9 cellular contexts compared by ENCODE assay signal in the genomic region with DNA sequence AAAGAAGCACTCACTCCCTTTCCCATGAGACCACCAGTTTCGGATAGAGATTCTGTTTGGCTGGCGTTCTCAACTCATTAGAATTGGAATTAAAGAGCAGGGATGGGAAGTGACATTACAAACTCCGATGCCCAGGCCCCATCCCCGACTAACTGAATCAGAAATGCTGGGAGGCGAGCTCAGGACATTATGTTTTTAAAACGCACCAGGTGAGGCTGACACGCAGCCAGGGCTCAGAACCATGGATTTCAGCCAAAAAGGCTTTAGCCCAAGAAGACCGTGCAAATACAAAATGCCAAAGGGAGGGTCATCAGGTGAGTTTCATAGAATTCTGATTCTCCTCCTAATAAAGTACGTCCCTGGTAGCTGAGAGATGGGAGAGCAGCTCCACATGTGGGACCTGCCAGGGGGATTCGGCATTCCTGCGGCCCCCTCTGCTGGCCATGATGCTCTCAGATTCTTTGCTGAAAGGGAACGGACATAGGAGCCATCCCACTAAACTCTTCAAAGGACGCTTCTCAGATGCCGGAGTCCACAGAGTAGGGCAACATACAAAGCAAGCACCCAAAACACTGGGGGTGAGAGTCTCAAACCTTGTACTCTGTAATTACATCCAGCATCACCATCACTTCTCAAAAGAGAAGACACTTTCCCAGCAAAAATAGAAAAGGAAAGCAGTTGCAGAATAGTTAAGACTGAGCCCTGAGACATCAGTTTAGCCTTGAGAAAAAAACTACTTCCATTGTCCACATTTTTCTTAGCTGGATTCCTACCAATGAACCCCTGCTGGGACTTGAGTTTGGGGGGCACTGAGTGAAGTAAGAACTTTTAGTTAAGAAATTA.
DNase-seq lines count a peak whose midpoint lies in the region; ATAC-seq, FAIRE-seq and TF ChIP-seq lines count a peak whose summit lies in the region.
"Had no signal": no experiment of that assay in that cellular context is flagged by ENCODE, and none has a peak within 500 bp of the region (broad histone marks: within the 10 kb centered on the region; RNA-seq: fewer than 3 reads in every experiment).

No MANE protein-coding gene starts in this region.

- H2AK5ac ChIP-seq in IMR-90 (ENCODE audit: low read depth, low read length), result no peak overlapping the region

- H3K4me3 Mint-ChIP-seq in nephron progenitor cell, result no peak overlapping the region

- no peak overlapping the region for H3K18ac ChIP-seq in IMR-90 (ENCODE audit: low read depth, low read length)

- no peak overlapping the region for H2BK5ac ChIP-seq in IMR-90 (ENCODE audit: low read depth, low read length, poor library complexity, severe bottlenecking)

- no peaks in the 10 kb centered on the region for H3K36me3 ChIP-seq in IMR-90 (ENCODE audit: control insufficient read depth, insufficient read depth, low read length)

- no peak overlapping the region for H4K8ac ChIP-seq in IMR-90 (ENCODE audit: low read depth in 2 of 2, low read length in 2 of 2)

- no peak overlapping the region for H3K27ac Mint-ChIP-seq in nephron progenitor cell

- H3K4me3 ChIP-seq in IMR-90 (ENCODE audit: insufficient read depth, low read depth, low read length) (no peak overlapping the region), astrocyte of the spinal cord (ENCODE audit: low read depth, low read length) (no peak overlapping the region)

- no peak overlapping the region for H4K91ac ChIP-seq in IMR-90 (ENCODE audit: insufficient read depth, low read depth, low read length)

- H2BK15ac ChIP-seq in IMR-90 (ENCODE audit: low read depth, low read length), result no peak overlapping the region

- in situ Hi-C loops in IMR-90 (cut with MboI; ENCODE audit: low sequenced_read_pairs), result no loop called here
- in situ Hi-C loops in astrocyte of the spinal cord (cut with HindIII; ENCODE audit: low sequenced_read_pairs), result no loop called here
- in situ Hi-C loops in GM13977 (cut with MboI; ENCODE audit: low pct_unique_long_range_greater_than_20kb, low sequenced_read_pairs, unreplicated experiment), result no loop called here

- H3K4me1 ChIP-seq in IMR-90 (ENCODE audit: control insufficient read depth, insufficient read depth, low read length), result no peaks in the 10 kb centered on the region

- H2AFZ ChIP-seq in IMR-90 (replicated peaks; ENCODE audit: low read length, poor library complexity), result no peak overlapping the region

- no peak for DNase-seq in D721Med (ENCODE audit: insufficient read length, low spot score)
- DNase-seq in IMR-90, result no peak
- peak; percentile 62 for DNase-seq in astrocyte of the spinal cord (ENCODE audit: low read depth, low spot score)
- DNase-seq in nephron progenitor cell, result peak; percentile 76
- DNase-seq in stimulated activated naive CD4-positive, alpha-beta T cell treated with Interleukin-2 at 50 U/mL for 16 hours (lab: John Stamatoyannopoulos, UW), result no peak
- DNase-seq in GM13977 (ENCODE audit: low spot score), result no peak
- DNase-seq: activated T-cell treated with anti-CD3 and anti-CD28 coated beads for 4 hours had no signal

- H2AK9ac ChIP-seq in IMR-90 (replicated peaks; ENCODE audit: low read depth, low read length, poor library complexity), result no peak overlapping the region

- no peak for ATAC-seq in IMR-90 (ENCODE audit: low read depth)
- ATAC-seq in HG02763 (IDR thresholded peaks at IDR 0.05; ENCODE audit: unreplicated experiment), result no peak
- ATAC-seq in GM19351 (IDR thresholded peaks at IDR 0.05; ENCODE audit: unreplicated experiment), result no peak

- peaks cover 41% of the 10 kb centered on the region for H3K27me3 Mint-ChIP-seq in nephron progenitor cell (ENCODE audit: low read depth, poor library complexity)

- BruUV-seq in IMR-90 (replicated peaks; lab: Mats Ljungman, UMichigan), result no TSS peak

- H3K9ac ChIP-seq in IMR-90 (ENCODE audit: low read depth, low read length), result no peak overlapping the region

- H4K20me1 ChIP-seq in IMR-90 (ENCODE audit: insufficient read depth, low read length), result no peaks in the 10 kb centered on the region

- no peak overlapping the region for H3K27ac ChIP-seq in IMR-90 (ENCODE audit: insufficient read depth, low read length)

- no peaks in the 10 kb centered on the region for H3K79me1 ChIP-seq in IMR-90 (ENCODE audit: low read depth in 1 of 2, low read length in 2 of 2)

- no peak overlapping the region for H3K14ac ChIP-seq in IMR-90 (replicated peaks; ENCODE audit: low read depth, low read length)

- H3K9me3 Mint-ChIP-seq in nephron progenitor cell, result no peaks in the 10 kb centered on the region

- H3K27me3 ChIP-seq in IMR-90 (ENCODE audit: control insufficient read depth, insufficient read depth, low read length), result no peaks in the 10 kb centered on the region; the same call in 1 of the 2 replicates

- H3K4me2 ChIP-seq in IMR-90 (ENCODE audit: low read depth, low read length), result no peak overlapping the region

- H3K9me3 ChIP-seq in IMR-90 (ENCODE audit: control insufficient read depth, insufficient read depth, low read length), result no peaks in the 10 kb centered on the region

- TF ChIP-seq CTCF in D721Med (IDR thresholded peaks at IDR 0.05; ENCODE audit: insufficient read depth, missing control alignments), result peak; percentile 51
- TF ChIP-seq CTCF in IMR-90 (conservative IDR thresholded peaks at IDR 0.05; ENCODE audit: low read depth, low read length), result peak; percentile 18; the same call in 1 of the 2 replicates
- TF ChIP-seq CTCF in astrocyte of the spinal cord (IDR thresholded peaks at IDR 0.05; ENCODE audit: low read depth, low read length), result peak; percentile 71
- peak; percentile 73 for TF ChIP-seq CTCF in nephron progenitor cell (IDR thresholded peaks at IDR 0.05)
- no peak for TF ChIP-seq CTCF in GM13977 (IDR thresholded peaks at IDR 0.05; ENCODE audit: extremely low read depth, insufficient read depth, missing control alignments)

- peak; percentile 28 for TF ChIP-seq RAD21 in IMR-90 (IDR thresholded peaks at IDR 0.05; ENCODE audit: low read length)

- no peaks in the 10 kb centered on the region for H3K36me3 Mint-ChIP-seq in nephron progenitor cell (ENCODE audit: low read depth)

- no peak overlapping the region for H3K4ac ChIP-seq in IMR-90 (ENCODE audit: low read depth, low read length)

- CTCF ChIA-PET in IMR-90 (lab: Yijun Ruan, JAX), result no interaction called here

- H3K23ac ChIP-seq in IMR-90 (ENCODE audit: low read depth, low read length), result no peak overlapping the region

- dilution Hi-C loops in IMR-90 (cut with HindIII; ENCODE audit: low sequenced_read_pairs, unreplicated experiment), result no loop called here

- H2BK20ac ChIP-seq in IMR-90 (ENCODE audit: low read depth, low read length), result no peak overlapping the region

- H3K9me1 ChIP-seq in IMR-90 (ENCODE audit: insufficient read depth, low read length), result no peaks in the 10 kb centered on the region

- H3K56ac ChIP-seq in IMR-90 (ENCODE audit: extremely low read depth, insufficient read depth, low read length), result no peak overlapping the region

- 33% methylated on average over 1 of the region's 14 CpGs; no CpG with 5 or more reads in 1 of the 2 experiments for WGBS in IMR-90 (ENCODE audit: extremely low coverage in 2 of 2, insufficient read length in 1 of 2), 2 experiments

- FAIRE-seq in D721Med (lab: Jason Lieb, UNC), result no peak

- intact Hi-C loops in IMR-90 (cut with micrococcal nuclease), result no loop called here

- POLR2A ChIA-PET in IMR-90 (lab: Charles Lee; ENCODE audit: unreplicated experiment), result no interaction called here

- H3K4me1 Mint-ChIP-seq in nephron progenitor cell, result peaks cover 16% of the 10 kb centered on the region

- H4K5ac ChIP-seq in IMR-90 (ENCODE audit: low read depth, low read length), result no peak overlapping the region

- no peak overlapping the region for H2BK120ac ChIP-seq in IMR-90 (ENCODE audit: low read depth, low read length)

- no peak for TF ChIP-seq POLR2A in IMR-90 (IDR thresholded peaks at IDR 0.05; ENCODE audit: low read depth, low read length)

TF ChIP-seq in IMR-90, 13 proteins besides CTCF, POLR2A, EP300 and RAD21:
- TF ChIP-seq ELK1 (IDR thresholded peaks at IDR 0.05; ENCODE audit: borderline replicate concordance, low read depth, low read length) (no peak), FOS (IDR thresholded peaks at IDR 0.05; ENCODE audit: low read depth, low read length) (no peak), SMC3 (IDR thresholded peaks at IDR 0.05; ENCODE audit: low read depth, low read length) (no peak), RCOR1 (IDR thresholded peaks at IDR 0.05; ENCODE audit: insufficient replicate concordance, low read length) (no peak), BHLHE40 (IDR thresholded peaks at IDR 0.05; ENCODE audit: low read depth, low read length) (no peak), CHD1 (IDR thresholded peaks at IDR 0.05; ENCODE audit: low read depth, low read length) (no peak), CEBPB (IDR thresholded peaks at IDR 0.05; ENCODE audit: low read depth, low read length) (no peak)

Comparison
In these comparisons a context has a peak if more than half of its experiments do, and no peak if none do; other contexts are left out.
1. DNase-seq: peak in astrocyte of the spinal cord (single experiment) and nephron progenitor cell (single experiment); none in D721Med (single experiment), IMR-90 (single experiment), stimulated activated naive CD4-positive, alpha-beta T cell treated with Interleukin-2 at 50 U/mL for 16 hours (single experiment) and GM13977 (single experiment).